In the genomic region with DNA sequence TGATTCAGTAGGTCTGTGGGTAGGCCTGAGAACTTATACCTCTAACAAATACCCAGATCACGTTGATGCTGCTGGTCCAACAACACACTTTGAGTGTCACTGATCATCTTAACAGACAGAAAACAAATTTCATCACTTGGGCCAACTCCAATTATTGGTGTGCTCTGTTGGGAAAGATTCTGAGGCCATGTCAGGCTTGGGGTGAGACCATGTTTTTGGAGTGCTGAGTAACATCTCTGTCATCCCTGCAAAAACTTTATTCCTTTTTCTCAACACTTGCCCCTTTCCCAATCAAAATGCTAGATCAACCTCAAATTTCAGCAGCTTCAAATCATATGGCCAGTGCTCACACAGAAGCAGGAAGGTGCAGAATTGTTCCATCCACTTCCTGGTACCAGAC, we compare ENCODE assay signal across 23 cellular contexts.
A peak's percentile ranks its signal among the peaks of the same experiment; 100 is the strongest.
DNase-seq lines count a peak whose midpoint lies in the region; ATAC-seq and TF ChIP-seq lines count a peak whose summit lies in the region.
"Had no signal": no experiment of that assay in that cellular context is flagged by ENCODE, and none has a peak within 500 bp of the region (broad histone marks: within the 10 kb centered on the region; RNA-seq: fewer than 3 reads in every experiment).

No MANE protein-coding gene starts in this region.

- no peak overlapping the region for H3K4me3 ChIP-seq in GM23338
- no peak overlapping the region for H3K4me3 ChIP-seq in thoracic aorta
- H3K4me3 ChIP-seq: A549, HAP-1, K562, MG63 had no signal

- H3K36me3 Mint-ChIP-seq in GM23338 (ENCODE audit: low read depth), result no peaks in the 10 kb centered on the region
- H3K36me3 Mint-ChIP-seq: CD4-positive, alpha-beta memory T cell had no signal

- peaks cover 7% of the 10 kb centered on the region; the same call in 2 of the 3 replicates for H3K4me1 Mint-ChIP-seq in GM23338
- H3K4me1 Mint-ChIP-seq: CD4-positive, alpha-beta memory T cell had no signal

- in situ Hi-C loops in GM13976 (cut with MboI; ENCODE audit: low sequenced_read_pairs, unreplicated experiment), result no loop called here

- H3K27me3 Mint-ChIP-seq in GM23338 (ENCODE audit: insufficient read depth, low read depth, poor library complexity), result no peaks in the 10 kb centered on the region

- DNase-seq in GM23338 (ENCODE audit: low spot score) (no peak), LHCN-M2 (ENCODE audit: low read depth) (peak; percentile 38), fibroblast of gingiva (ENCODE audit: low read depth) (peak; percentile 18), thoracic aorta (ENCODE audit: low spot score) (no peak), GM13976 (ENCODE audit: low spot score) (no peak), EL (no peak)
- DNase-seq: C1 segment of cervical spinal cord; CD4-positive, alpha-beta memory T cell; COR-L47; DMS53; GF-D8; Kasumi-1; MG63; NCI-H1105 treated with DMSO at 0.1 percent for 48 hours; NCI-H2029; NCI-H446; NCI-H524 treated with DMSO at 0.1 percent for 48 hours; NCI-H774; PC-3 had no signal

- H4K20me1 ChIP-seq in GM23338 (replicated peaks; ENCODE audit: insufficient read depth), result no peaks in the 10 kb centered on the region

- H3K9me3 ChIP-seq in thoracic aorta, result no peaks in the 10 kb centered on the region
- H3K9me3 ChIP-seq: A549, HAP-1, MG63 had no signal

- H3K9me3 Mint-ChIP-seq in GM23338, result no peaks in the 10 kb centered on the region

- ATAC-seq in GM23338 (no peak), thoracic aorta (ENCODE audit: insufficient number of reproducible peaks, low FRiP score, low read depth) (no peak), GM21381 (IDR thresholded peaks at IDR 0.05; ENCODE audit: unreplicated experiment) (no peak)
- ATAC-seq: A549, K562, PC-3 had no signal

- H3K79me2 ChIP-seq in GM23338 (replicated peaks; ENCODE audit: insufficient read depth), result no peaks in the 10 kb centered on the region

- H3K4me2 ChIP-seq in GM23338, result no peak overlapping the region
- H3K4me2 ChIP-seq: A549 had no signal

- TF ChIP-seq CTCF in GM23338 (conservative IDR thresholded peaks at IDR 0.05; ENCODE audit: low read depth in 2 of 2) (no peak), thoracic aorta (IDR thresholded peaks at IDR 0.05) (no peak), GM13976 (IDR thresholded peaks at IDR 0.05; ENCODE audit: borderline replicate concordance, control extremely low read depth, extremely low read depth, insufficient read depth, missing control alignments) (no peak)

- H3F3A ChIP-seq in GM23338 (replicated peaks; ENCODE audit: low read depth), result no peaks in the 10 kb centered on the region

- H3K36me3 ChIP-seq in GM23338 (ENCODE audit: insufficient read depth), result no peaks in the 10 kb centered on the region
- H3K36me3 ChIP-seq in thoracic aorta, result no peaks in the 10 kb centered on the region
- H3K36me3 ChIP-seq: HAP-1, MG63 had no signal

- no peak overlapping the region for H3K27ac ChIP-seq in GM23338 (ENCODE audit: low read depth)
- peak overlapping the region; percentile 54 to 67 for H3K27ac ChIP-seq in thoracic aorta
- H3K27ac ChIP-seq: A549 had no signal

- H3K4me3 Mint-ChIP-seq in GM23338, result no peak overlapping the region
- H3K4me3 Mint-ChIP-seq: CD4-positive, alpha-beta memory T cell had no signal

- H2AFZ ChIP-seq in GM23338, result no peak overlapping the region

- H3K27me3 ChIP-seq in GM23338 (ENCODE audit: insufficient read depth), result no peaks in the 10 kb centered on the region
- H3K27me3 ChIP-seq in thoracic aorta (replicated peaks; ENCODE audit: insufficient read depth), result no peaks in the 10 kb centered on the region
- H3K27me3 ChIP-seq: MG63 had no signal

- H3K27ac Mint-ChIP-seq in GM23338, result peak overlapping the region; percentile 64; the same call in 1 of the 2 replicates
- H3K27ac Mint-ChIP-seq: CD4-positive, alpha-beta memory T cell had no signal

- H3K9me2 ChIP-seq in GM23338 (ENCODE audit: insufficient read depth), result peaks cover 4% of the 10 kb centered on the region; the same call in 1 of the 2 replicates

- H3K4me1 ChIP-seq in GM23338 (ENCODE audit: insufficient read depth), result peaks cover 3% of the 10 kb centered on the region; the same call in 1 of the 2 replicates
- H3K4me1 ChIP-seq in thoracic aorta (ENCODE audit: control insufficient read depth in 1 of 2, low read depth in 2 of 2), result peaks cover 60 to 91% of the 10 kb centered on the region in 2 donors
- H3K4me1 ChIP-seq: A549, HAP-1 had no signal

TF ChIP-seq in GM23338, 12 proteins besides CTCF, POLR2A, EP300 and RAD21:
- TF ChIP-seq EZH2phosphoT487 (IDR thresholded peaks at IDR 0.05; ENCODE audit: unreplicated experiment) (no peak), JUNB (IDR thresholded peaks at IDR 0.05; ENCODE audit: unreplicated experiment) (no peak)

Comparison
In these comparisons a context has a peak if more than half of its experiments do, and no peak if none do; other contexts are left out.
1. DNase-seq: peak in LHCN-M2 (single experiment) and fibroblast of gingiva (single experiment); none in GM23338 (single experiment), thoracic aorta (single experiment), GM13976 (single experiment) and EL (single experiment).